10 cellular contexts compared by ENCODE assay signal in the genomic region with DNA sequence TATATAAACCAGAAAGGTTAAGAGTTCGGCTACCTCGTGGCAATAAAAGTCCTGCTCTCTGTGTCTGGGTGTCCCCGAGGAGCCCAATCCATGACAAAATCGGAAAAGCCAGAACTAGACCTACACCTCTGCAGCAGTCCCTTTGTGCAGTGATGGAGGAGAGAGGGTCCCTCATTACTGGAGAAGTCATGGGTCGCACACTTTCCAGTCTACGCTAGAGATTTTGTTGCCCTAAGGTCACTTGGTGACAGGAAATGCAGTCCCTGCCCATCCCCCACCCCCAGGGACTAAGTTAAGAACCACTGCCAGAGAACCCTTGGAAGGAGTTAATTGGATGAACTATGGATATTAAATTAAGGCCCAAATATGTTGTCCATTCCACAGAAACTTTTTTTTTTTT.
DNase-seq lines count a peak whose midpoint lies in the region; FAIRE-seq and TF ChIP-seq lines count a peak whose summit lies in the region.
"Had no signal": no experiment of that assay in that cellular context is flagged by ENCODE, and none has a peak within 500 bp of the region (broad histone marks: within the 10 kb centered on the region; RNA-seq: fewer than 3 reads in every experiment).

No MANE protein-coding gene starts in this region.

- H3K27ac ChIP-seq in coronary artery (peak overlapping the region; percentile 77 to 88), mesenchymal stem cell (ENCODE audit: low read length, poor library complexity, severe bottlenecking) (peak overlapping the region; percentile 73), stomach (peak overlapping the region; percentile 67 to 92 (median 86))

- WGBS in mesenchymal stem cell: 73% methylated on average over 6 of the region's 6 CpGs
- 73 to 88% (median 83%) methylated on average over 6 of the region's 6 CpGs for whole genome bisulfite sequencing in stomach, 5 donors

- H3K4me3 ChIP-seq in Loucy (ENCODE audit: low read length, poor library complexity, severe bottlenecking): no peak overlapping the region
- H3K4me3 ChIP-seq in coronary artery: peak overlapping the region; percentile 58
- H3K4me3 ChIP-seq in mesenchymal stem cell (ENCODE audit: insufficient read depth in 1 of 2, low read depth in 1 of 2, low read length in 2 of 2): peak overlapping the region in 1 of 2 experiments; percentile 44
- H3K4me3 ChIP-seq in stomach: peak overlapping the region in 2 of 4 donors; percentile 20 to 35
- H3K4me3 ChIP-seq in Caco-2 (ENCODE audit: low read depth, low read length): no peak overlapping the region

- intact Hi-C loops in stomach (cut with DNase I; ENCODE audit: low total_unique reads) (loop anchor here (10.0 kb wide), 1 partner anchor 94 kb away; no protein-coding TSS in a partner anchor), Caco-2 (cut with micrococcal nuclease; ENCODE audit: unreplicated experiment) (no loop called here)

- H3K4me1 Mint-ChIP-seq in Caco-2 (ENCODE audit: low read depth, unreplicated experiment): peaks cover 12% of the 10 kb centered on the region

- no peaks in the 10 kb centered on the region for H3K27me3 Mint-ChIP-seq in Caco-2 (ENCODE audit: insufficient read depth, unreplicated experiment)

- H2BK120ac ChIP-seq in mesenchymal stem cell (ENCODE audit: low read depth, low read length): peak overlapping the region; percentile 85

- H3K4me2 ChIP-seq in Loucy (ENCODE audit: low read depth, low read length, poor library complexity, severe bottlenecking): no peak overlapping the region
- no peak overlapping the region for H3K4me2 ChIP-seq in mesenchymal stem cell (ENCODE audit: low read length, poor library complexity, severe bottlenecking)

- H3K27me3 ChIP-seq in Loucy (ENCODE audit: insufficient read depth, low read length, poor library complexity, severe bottlenecking): no peaks in the 10 kb centered on the region
- no peaks in the 10 kb centered on the region for H3K27me3 ChIP-seq in mesenchymal stem cell (ENCODE audit: control insufficient read depth in 1 of 2, insufficient read depth in 1 of 2, low read length in 2 of 2)
- H3K27me3 ChIP-seq in stomach: no peaks in the 10 kb centered on the region
- no peaks in the 10 kb centered on the region for H3K27me3 ChIP-seq in Caco-2 (replicated peaks; ENCODE audit: control insufficient read depth, insufficient read depth, low read length)

- H3K4me1 ChIP-seq in Loucy (ENCODE audit: insufficient read depth, low read length, poor library complexity, severe bottlenecking): peaks cover 40% of the 10 kb centered on the region
- H3K4me1 ChIP-seq in mesenchymal stem cell (ENCODE audit: control insufficient read depth, insufficient read depth, low read depth, low read length): peaks cover 16% of the 10 kb centered on the region
- H3K4me1 ChIP-seq in stomach: peaks cover 44 to 62% (median 53%) of the 10 kb centered on the region in 4 donors
- peaks cover 22% of the 10 kb centered on the region for H3K4me1 ChIP-seq in Caco-2

- peak overlapping the region; percentile 70 for H4K8ac ChIP-seq in mesenchymal stem cell (ENCODE audit: low read length)

- H3K18ac ChIP-seq in mesenchymal stem cell (ENCODE audit: low read depth in 1 of 2, low read length in 2 of 2): peak overlapping the region in 1 of 2 experiments; percentile 86

- H3K23ac ChIP-seq in mesenchymal stem cell (ENCODE audit: low read length in 2 of 2): no peak overlapping the region

- no peak overlapping the region for H2BK5ac ChIP-seq in mesenchymal stem cell (ENCODE audit: low read depth, low read length, poor library complexity, severe bottlenecking)

- no peaks in the 10 kb centered on the region for H3K79me2 ChIP-seq in Loucy (ENCODE audit: insufficient read depth, low read length)

- H2AK5ac ChIP-seq in mesenchymal stem cell (ENCODE audit: low read length, severe bottlenecking): peak overlapping the region; percentile 11

- H3K27ac Mint-ChIP-seq in Caco-2 (ENCODE audit: unreplicated experiment): no peak overlapping the region

- H4K20me1 ChIP-seq in Loucy (ENCODE audit: insufficient read depth, low read length, poor library complexity, severe bottlenecking): no peaks in the 10 kb centered on the region

- H3K9me2 ChIP-seq in Loucy (replicated peaks; ENCODE audit: low read depth, low read length): no peaks in the 10 kb centered on the region

- H3K9me3 ChIP-seq in Loucy (ENCODE audit: insufficient read depth, low read depth, low read length) (0 out of 2 replicates have a peak, but pooled peaks cover 6% of the 10 kb centered on the region), mesenchymal stem cell (ENCODE audit: control insufficient read depth, low read length) (peaks cover 8% of the 10 kb centered on the region), stomach (peaks cover 0 to 8% (median 0%) of the 10 kb centered on the region in 4 donors), Caco-2 (peaks cover 42% of the 10 kb centered on the region)

- peak overlapping the region; percentile 79; the same call in 1 of the 2 replicates for H2AFZ ChIP-seq in Loucy (ENCODE audit: low read length)
- H2AFZ ChIP-seq in mesenchymal stem cell (ENCODE audit: low read depth, low read length): no peak overlapping the region

- H4K91ac ChIP-seq in mesenchymal stem cell (ENCODE audit: low read length): no peak overlapping the region

- no peak overlapping the region for H3K14ac ChIP-seq in mesenchymal stem cell (ENCODE audit: low read length in 2 of 2)

- peak overlapping the region; percentile 60 to 75 for H3K4ac ChIP-seq in mesenchymal stem cell (ENCODE audit: low read depth in 1 of 2, low read length in 2 of 2)

- peaks cover 11% of the 10 kb centered on the region for H3K36me3 Mint-ChIP-seq in Caco-2 (ENCODE audit: insufficient read depth, unreplicated experiment)

- H3K36me3 ChIP-seq in Loucy (ENCODE audit: insufficient read depth, low read length) (no peaks in the 10 kb centered on the region), mesenchymal stem cell (ENCODE audit: control insufficient read depth in 1 of 2, insufficient read depth in 2 of 2, low read depth in 1 of 2, low read length in 2 of 2) (no peaks in the 10 kb centered on the region), stomach (no peaks in the 10 kb centered on the region), Caco-2 (ENCODE audit: control insufficient read depth, insufficient read depth, low read length) (no peaks in the 10 kb centered on the region)

- H3F3A ChIP-seq in Loucy (ENCODE audit: low read depth): no peaks in the 10 kb centered on the region

- H3K9ac ChIP-seq in Loucy (ENCODE audit: low read depth, low read length, poor library complexity, severe bottlenecking) (no peak overlapping the region), mesenchymal stem cell (ENCODE audit: low read length) (peak overlapping the region; percentile 95)

- peak overlapping the region; percentile 73 to 96 for H2BK12ac ChIP-seq in mesenchymal stem cell (ENCODE audit: low read length in 2 of 2)

- POLR2A ChIA-PET in Caco-2 (lab: Charles Lee): no interaction called here

- peak overlapping the region; percentile 67 for H2BK15ac ChIP-seq in mesenchymal stem cell (ENCODE audit: low read depth, poor library complexity, severe bottlenecking)

- FAIRE-seq in HTR-8/SVneo (lab: Jason Lieb, UNC): no peak

- TF ChIP-seq POLR2A in stomach (IDR thresholded peaks at IDR 0.05): no peak

- CTCF ChIA-PET in Caco-2 (lab: Charles Lee): no interaction called here

- TF ChIP-seq CTCF in Loucy (conservative IDR thresholded peaks at IDR 0.05; ENCODE audit: low read length): no peak
- no peak for TF ChIP-seq CTCF in coronary artery (IDR thresholded peaks at IDR 0.05)
- TF ChIP-seq CTCF in stomach (IDR thresholded peaks at IDR 0.05): no peak
- TF ChIP-seq CTCF in Caco-2 (IDR thresholded peaks at IDR 0.05; ENCODE audit: insufficient read depth in 1 of 2, low read depth in 1 of 2, low read length in 1 of 2, severe bottlenecking in 1 of 2, unreplicated experiment in 1 of 2): no peak

- no peak overlapping the region for H3K4me3 Mint-ChIP-seq in Caco-2 (ENCODE audit: unreplicated experiment)

- DNase-seq in coronary artery (ENCODE audit: low spot score) (no peak), mesenchymal stem cell (no peak), stomach (no peak), Caco-2 (no peak), HTR-8/SVneo (ENCODE audit: insufficient read length, low spot score) (no peak), NCI-H345 (lab: John Stamatoyannopoulos, UW) (no peak), NCI-H2227 (lab: John Stamatoyannopoulos, UW; ENCODE audit: unreplicated experiment) (no peak)
- DNase-seq: activated CD4-positive, CD25-positive, alpha-beta regulatory T cell treated with anti-CD3 and anti-CD28 coated beads, Interleukin-2, amount 50 U/mL, for 72 hours; RPMI8226 had no signal

- no TSS peak for BruUV-seq in Caco-2 (replicated peaks; lab: Mats Ljungman, UMichigan)

- H3K79me1 ChIP-seq in mesenchymal stem cell (replicated peaks; ENCODE audit: low read length, poor library complexity, severe bottlenecking): no peaks in the 10 kb centered on the region

- TF ChIP-seq EP300 in stomach (IDR thresholded peaks at IDR 0.05): no peak

- peaks cover 46% of the 10 kb centered on the region for H3K9me3 Mint-ChIP-seq in Caco-2 (ENCODE audit: unreplicated experiment)
